In genomic region chrX:18755651-18756050, GRCh38 we compare ENCODE assay signal across 22 cellular contexts. TPM values are rescaled to one million over a fixed set of nuclear protein-coding genes. Genes with fewer than 3 reads are reported as not detected.
"Had no signal": no experiment of that assay in that cellular context is flagged by ENCODE, and none has a peak within 500 bp of the region (broad histone marks: within the 10 kb centered on the region; RNA-seq: fewer than 3 reads in every experiment).

No MANE protein-coding gene starts in this region.

- FAIRE-seq: endometrium, kidney, small intestine had no signal

- H3K36me3 ChIP-seq: esophagus squamous epithelium, left ventricle myocardium inferior, lower lobe of right lung, neural progenitor cell, ovary had no signal

- DNase-seq: effector memory CD4-positive, alpha-beta T cell; esophagus squamous epithelium; foreskin fibroblast; immature natural killer cell; kidney; left cardiac atrium; left ventricle myocardium inferior; lower lobe of right lung; mesenchymal stem cell; midbrain; nucleus accumbens; ovary; right cardiac atrium; small intestine; stimulated activated CD4-positive, alpha-beta T cell treated with anti-CD3 and anti-CD28 coated beads, Interleukin-12 subunit alpha, Interleukin-12 subunit beta, amount 100 ng/mL, for 4 hours; stimulated activated naive CD4-positive, alpha-beta T cell treated with Interleukin-2 at 50 U/mL for 16 hours; trophoblast cell had no signal

- H3K4me1 ChIP-seq: esophagus squamous epithelium, left ventricle myocardium inferior, lower lobe of right lung, neural progenitor cell had no signal

- ATAC-seq: left cardiac atrium; lower lobe of right lung; natural killer cell treated with Interleukin-12 subunit alpha and Interleukin-12 subunit beta and Interleukin-15 and Interleukin-18, amount 100 ng/mL, for 72 hours; right cardiac atrium had no signal

- H3K27me3 ChIP-seq: esophagus squamous epithelium, neural progenitor cell, ovary had no signal

- H3K9me3 ChIP-seq: esophagus squamous epithelium, left ventricle myocardium inferior, lower lobe of right lung, ovary had no signal

- H3K27ac ChIP-seq: coronary artery, epithelial cell of prostate, esophagus squamous epithelium, left ventricle myocardium inferior, lower lobe of right lung, neural progenitor cell, ovary had no signal

- H3K4me3 ChIP-seq: coronary artery, esophagus squamous epithelium, left ventricle myocardium inferior, lower lobe of right lung, neural progenitor cell, ovary had no signal

RNA-seq across cellular contexts. Expression of gene PPEF1, which starts 48.2 kb away (rescaled TPM):
- total RNA-seq: natural killer cell treated with Interleukin-12 subunit alpha and Interleukin-12 subunit beta and Interleukin-15 and Interleukin-18, amount 100 ng/mL, for 72 hours had no signal
